Comparison of ENCODE assay signal across 11 cellular contexts in genomic region chr2:206838690-206839089, GRCh38.
"Had no signal": no experiment of that assay in that cellular context is flagged by ENCODE, and none has a peak within 500 bp of the region (broad histone marks: within the 10 kb centered on the region; RNA-seq: fewer than 3 reads in every experiment).

No MANE protein-coding gene starts in this region.

- H3K4me1 ChIP-seq: HAP-1 had no signal

- H3K9ac ChIP-seq: GM23248 had no signal

- FAIRE-seq: H1, H54 had no signal

- DNase-seq: GM23248, GOT3, H7, H9, HCEC 1CT, HFFc6 had no signal

- H3K4me3 ChIP-seq: GM23248, GM23338, HAP-1 had no signal

- H3K4me2 ChIP-seq: GM23338 had no signal

- H3K27ac ChIP-seq: GM23248 had no signal

- H3K9me3 ChIP-seq: HAP-1 had no signal

- H2AFZ ChIP-seq: GM23248, GM23338 had no signal

- ATAC-seq: GM23338, HCT116 had no signal

- H3K36me3 ChIP-seq: HAP-1 had no signal
